8 cellular contexts compared by ENCODE assay signal in genomic region chr10:47047577-47048532, GRCh38.
DNase-seq lines count a peak whose midpoint lies in the region; ATAC-seq and TF ChIP-seq lines count a peak whose summit lies in the region.

No MANE protein-coding gene starts in this region.

- DNase-seq in DMS153 treated with DMSO at 0.1 percent for 48 hours (lab: John Stamatoyannopoulos, UW; ENCODE audit: unreplicated experiment) (peak; percentile 36), Peyer's patch (peak; percentile 68 to 90 (median 80)), activated T-helper 1 cell treated with Interleukin-2 at 50 U/mL for 16 hours (ENCODE audit: low read depth) (peak; percentile 62), fibroblast of mammary gland (ENCODE audit: low read depth) (peak; percentile 66), superior temporal gyrus (ENCODE audit: extremely low spot score) (peak; percentile 81), GF-D8 (lab: John Stamatoyannopoulos, UW) (no peak)

- H3K36me3 ChIP-seq in Peyer's patch (no peaks in the 10 kb centered on the region), neutrophil (no peaks in the 10 kb centered on the region)

- H3K9me3 ChIP-seq in Peyer's patch (no peaks in the 10 kb centered on the region), neutrophil (no peaks in the 10 kb centered on the region)

- no peak overlapping the region for H3K27ac ChIP-seq in Peyer's patch
- H3K27ac ChIP-seq in neutrophil: no peak overlapping the region

- no peak for TF ChIP-seq POLR2A in Peyer's patch (IDR thresholded peaks at IDR 0.05)

- no peaks in the 10 kb centered on the region for H3K27me3 ChIP-seq in Peyer's patch
- no peaks in the 10 kb centered on the region for H3K27me3 ChIP-seq in neutrophil

- peak; percentile 52 to 87 (median 81) for TF ChIP-seq CTCF in Peyer's patch (IDR thresholded peaks at IDR 0.05)
- peak; percentile 83 for TF ChIP-seq CTCF in fibroblast of mammary gland (conservative IDR thresholded peaks at IDR 0.05; ENCODE audit: control insufficient read depth, insufficient read depth, low read depth, low read length)
- TF ChIP-seq CTCF in neutrophil (IDR thresholded peaks at IDR 0.05): peak; percentile 77

- ATAC-seq in HG02759 (IDR thresholded peaks at IDR 0.05; ENCODE audit: unreplicated experiment): peak; percentile 56

- H3K4me3 ChIP-seq in Peyer's patch: no peak overlapping the region
- H3K4me3 ChIP-seq in fibroblast of mammary gland (ENCODE audit: control insufficient read depth, low read depth, low read length): no peak overlapping the region
- H3K4me3 ChIP-seq in neutrophil (ENCODE audit: low read depth in 1 of 2, low read length in 1 of 2): no peak overlapping the region

- H3K4me1 ChIP-seq in Peyer's patch (no peaks in the 10 kb centered on the region), neutrophil (ENCODE audit: control insufficient read depth in 1 of 2, insufficient read depth in 1 of 2, low read depth in 1 of 2, low read length in 1 of 2) (peaks cover 8 to 10% of the 10 kb centered on the region in 2 experiments)
